10 cellular contexts compared by ENCODE assay signal in the genomic region with DNA sequence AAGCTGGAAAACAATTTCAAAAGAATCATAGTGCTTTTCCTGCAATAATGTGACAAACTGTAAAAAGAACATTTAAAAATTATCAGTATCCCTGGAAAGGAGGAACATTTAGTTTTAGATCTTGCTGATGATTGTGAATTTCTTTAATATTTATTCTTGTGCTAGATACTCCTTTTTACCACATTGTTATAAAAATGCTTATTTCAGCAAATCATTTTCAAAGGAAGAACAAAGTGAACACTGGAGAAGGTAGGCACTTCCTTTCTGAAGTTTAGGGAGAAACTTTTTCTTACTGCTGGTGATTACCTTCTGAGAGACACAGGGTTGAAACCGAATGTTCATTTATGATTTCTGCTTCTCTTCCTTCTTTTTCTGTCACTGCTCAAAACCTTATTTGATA.
"Had no signal": no experiment of that assay in that cellular context is flagged by ENCODE, and none has a peak within 500 bp of the region (broad histone marks: within the 10 kb centered on the region; RNA-seq: fewer than 3 reads in every experiment).

No MANE protein-coding gene starts in this region.

- H3K4me2 ChIP-seq: KMS-11 had no signal

- ATAC-seq: HCT116 had no signal

- H3K4me1 ChIP-seq: HAP-1 had no signal

- H3K4me3 ChIP-seq: GM23248, HAP-1 had no signal

- DNase-seq: GM23248, GOT3, H7, HFFc6, IMR-90, KBM-7 had no signal

- H3K9ac ChIP-seq: GM23248, KMS-11 had no signal

- H3K27ac ChIP-seq: GM23248, HL-60, KMS-11 had no signal

- H3K36me3 ChIP-seq: HAP-1 had no signal

- H3K9me3 ChIP-seq: HAP-1 had no signal

- H2AFZ ChIP-seq: GM23248 had no signal
